Comparison of ENCODE assay signal across 1 cellular context in genomic region chr15:64836023-64836536, GRCh38.
TF ChIP-seq lines count a peak whose summit lies in the region.

No MANE protein-coding gene starts in this region.

TF ChIP-seq in H1, 55 proteins besides CTCF, POLR2A, EP300 and RAD21 (continued from another document):
- no peak for TF ChIP-seq SRF (IDR thresholded peaks at IDR 0.05; ENCODE audit: low read depth, low read length)
- TF ChIP-seq, protein P1, sequence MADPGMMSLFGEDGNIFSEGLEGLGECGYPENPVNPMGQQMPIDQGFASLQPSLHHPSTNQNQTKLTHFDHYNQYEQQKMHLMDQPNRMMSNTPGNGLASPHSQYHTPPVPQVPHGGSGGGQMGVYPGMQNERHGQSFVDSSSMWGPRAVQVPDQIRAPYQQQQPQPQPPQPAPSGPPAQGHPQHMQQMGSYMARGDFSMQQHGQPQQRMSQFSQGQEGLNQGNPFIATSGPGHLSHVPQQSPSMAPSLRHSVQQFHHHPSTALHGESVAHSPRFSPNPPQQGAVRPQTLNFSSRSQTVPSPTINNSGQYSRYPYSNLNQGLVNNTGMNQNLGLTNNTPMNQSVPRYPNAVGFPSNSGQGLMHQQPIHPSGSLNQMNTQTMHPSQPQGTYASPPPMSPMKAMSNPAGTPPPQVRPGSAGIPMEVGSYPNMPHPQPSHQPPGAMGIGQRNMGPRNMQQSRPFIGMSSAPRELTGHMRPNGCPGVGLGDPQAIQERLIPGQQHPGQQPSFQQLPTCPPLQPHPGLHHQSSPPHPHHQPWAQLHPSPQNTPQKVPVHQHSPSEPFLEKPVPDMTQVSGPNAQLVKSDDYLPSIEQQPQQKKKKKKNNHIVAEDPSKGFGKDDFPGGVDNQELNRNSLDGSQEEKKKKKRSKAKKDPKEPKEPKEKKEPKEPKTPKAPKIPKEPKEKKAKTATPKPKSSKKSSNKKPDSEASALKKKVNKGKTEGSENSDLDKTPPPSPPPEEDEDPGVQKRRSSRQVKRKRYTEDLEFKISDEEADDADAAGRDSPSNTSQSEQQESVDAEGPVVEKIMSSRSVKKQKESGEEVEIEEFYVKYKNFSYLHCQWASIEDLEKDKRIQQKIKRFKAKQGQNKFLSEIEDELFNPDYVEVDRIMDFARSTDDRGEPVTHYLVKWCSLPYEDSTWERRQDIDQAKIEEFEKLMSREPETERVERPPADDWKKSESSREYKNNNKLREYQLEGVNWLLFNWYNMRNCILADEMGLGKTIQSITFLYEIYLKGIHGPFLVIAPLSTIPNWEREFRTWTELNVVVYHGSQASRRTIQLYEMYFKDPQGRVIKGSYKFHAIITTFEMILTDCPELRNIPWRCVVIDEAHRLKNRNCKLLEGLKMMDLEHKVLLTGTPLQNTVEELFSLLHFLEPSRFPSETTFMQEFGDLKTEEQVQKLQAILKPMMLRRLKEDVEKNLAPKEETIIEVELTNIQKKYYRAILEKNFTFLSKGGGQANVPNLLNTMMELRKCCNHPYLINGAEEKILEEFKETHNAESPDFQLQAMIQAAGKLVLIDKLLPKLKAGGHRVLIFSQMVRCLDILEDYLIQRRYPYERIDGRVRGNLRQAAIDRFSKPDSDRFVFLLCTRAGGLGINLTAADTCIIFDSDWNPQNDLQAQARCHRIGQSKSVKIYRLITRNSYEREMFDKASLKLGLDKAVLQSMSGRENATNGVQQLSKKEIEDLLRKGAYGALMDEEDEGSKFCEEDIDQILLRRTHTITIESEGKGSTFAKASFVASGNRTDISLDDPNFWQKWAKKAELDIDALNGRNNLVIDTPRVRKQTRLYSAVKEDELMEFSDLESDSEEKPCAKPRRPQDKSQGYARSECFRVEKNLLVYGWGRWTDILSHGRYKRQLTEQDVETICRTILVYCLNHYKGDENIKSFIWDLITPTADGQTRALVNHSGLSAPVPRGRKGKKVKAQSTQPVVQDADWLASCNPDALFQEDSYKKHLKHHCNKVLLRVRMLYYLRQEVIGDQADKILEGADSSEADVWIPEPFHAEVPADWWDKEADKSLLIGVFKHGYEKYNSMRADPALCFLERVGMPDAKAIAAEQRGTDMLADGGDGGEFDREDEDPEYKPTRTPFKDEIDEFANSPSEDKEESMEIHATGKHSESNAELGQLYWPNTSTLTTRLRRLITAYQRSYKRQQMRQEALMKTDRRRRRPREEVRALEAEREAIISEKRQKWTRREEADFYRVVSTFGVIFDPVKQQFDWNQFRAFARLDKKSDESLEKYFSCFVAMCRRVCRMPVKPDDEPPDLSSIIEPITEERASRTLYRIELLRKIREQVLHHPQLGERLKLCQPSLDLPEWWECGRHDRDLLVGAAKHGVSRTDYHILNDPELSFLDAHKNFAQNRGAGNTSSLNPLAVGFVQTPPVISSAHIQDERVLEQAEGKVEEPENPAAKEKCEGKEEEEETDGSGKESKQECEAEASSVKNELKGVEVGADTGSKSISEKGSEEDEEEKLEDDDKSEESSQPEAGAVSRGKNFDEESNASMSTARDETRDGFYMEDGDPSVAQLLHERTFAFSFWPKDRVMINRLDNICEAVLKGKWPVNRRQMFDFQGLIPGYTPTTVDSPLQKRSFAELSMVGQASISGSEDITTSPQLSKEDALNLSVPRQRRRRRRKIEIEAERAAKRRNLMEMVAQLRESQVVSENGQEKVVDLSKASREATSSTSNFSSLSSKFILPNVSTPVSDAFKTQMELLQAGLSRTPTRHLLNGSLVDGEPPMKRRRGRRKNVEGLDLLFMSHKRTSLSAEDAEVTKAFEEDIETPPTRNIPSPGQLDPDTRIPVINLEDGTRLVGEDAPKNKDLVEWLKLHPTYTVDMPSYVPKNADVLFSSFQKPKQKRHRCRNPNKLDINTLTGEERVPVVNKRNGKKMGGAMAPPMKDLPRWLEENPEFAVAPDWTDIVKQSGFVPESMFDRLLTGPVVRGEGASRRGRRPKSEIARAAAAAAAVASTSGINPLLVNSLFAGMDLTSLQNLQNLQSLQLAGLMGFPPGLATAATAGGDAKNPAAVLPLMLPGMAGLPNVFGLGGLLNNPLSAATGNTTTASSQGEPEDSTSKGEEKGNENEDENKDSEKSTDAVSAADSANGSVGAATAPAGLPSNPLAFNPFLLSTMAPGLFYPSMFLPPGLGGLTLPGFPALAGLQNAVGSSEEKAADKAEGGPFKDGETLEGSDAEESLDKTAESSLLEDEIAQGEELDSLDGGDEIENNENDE (IDR thresholded peaks at IDR 0.05; ENCODE audit: insufficient replicate concordance, low read length) = no peak
- TF ChIP-seq MAFK (IDR thresholded peaks at IDR 0.05; ENCODE audit: low read depth, low read length) = no peak
- TF ChIP-seq PHF8 (conservative IDR thresholded peaks at IDR 0.05; ENCODE audit: low read depth, low read length) = no peak
- TF ChIP-seq SP4 (IDR thresholded peaks at IDR 0.05; ENCODE audit: low read length) = no peak
- no peak for TF ChIP-seq HDAC2 (IDR thresholded peaks at IDR 0.05; ENCODE audit: borderline replicate concordance in 1 of 2, low read depth in 2 of 2, low read length in 2 of 2)
- no peak for TF ChIP-seq MAX (IDR thresholded peaks at IDR 0.05)
TF ChIP-seq in H1: peak in this region for 0.
